ENCODE assay signal across 7 cellular contexts in the genomic region with DNA sequence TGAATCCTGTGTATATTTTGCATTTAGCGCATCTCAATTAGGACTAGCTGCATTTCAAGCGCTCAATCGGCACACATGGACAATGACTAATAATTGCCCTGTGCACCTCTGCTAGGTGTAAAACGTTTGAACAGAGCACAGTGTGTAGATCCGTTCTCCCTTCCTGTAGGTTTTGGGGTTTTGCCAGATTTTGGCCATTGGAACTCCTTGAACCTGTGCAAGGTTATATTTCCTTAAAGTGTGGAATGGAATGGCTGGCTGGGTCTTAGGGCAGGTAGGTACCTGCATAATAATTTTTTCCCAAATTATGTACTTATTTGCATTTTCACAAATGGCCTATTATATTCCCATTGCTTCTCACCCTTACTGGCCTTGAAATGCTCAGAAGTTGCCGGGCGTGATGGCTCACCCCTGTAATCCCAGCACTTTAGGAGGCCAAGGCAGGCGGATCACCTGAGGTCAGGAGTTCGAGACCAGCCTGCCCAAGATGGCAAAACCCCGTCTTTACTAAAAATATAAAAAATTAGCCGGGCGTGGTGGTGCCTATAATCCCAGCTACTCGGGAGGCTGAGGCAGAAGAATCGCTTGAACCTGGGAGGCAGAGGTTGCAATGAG. TPM values are rescaled to one million over a fixed set of nuclear protein-coding genes. Genes with fewer than 3 reads are reported as not detected.
DNase-seq lines count a peak whose midpoint lies in the region; ATAC-seq, FAIRE-seq and TF ChIP-seq lines count a peak whose summit lies in the region.

No MANE protein-coding gene starts in this region.

- no peaks in the 10 kb centered on the region for H3K36me3 Mint-ChIP-seq in endodermal cell (ENCODE audit: low read depth)

- no peak for TF ChIP-seq EP300 in ovary (IDR thresholded peaks at IDR 0.05)

- H3K4me3 Mint-ChIP-seq in endodermal cell, result no peak overlapping the region

- peak overlapping the region; percentile 84 for H3K27ac ChIP-seq in GM23248
- H3K27ac ChIP-seq in OCI-LY3 (ENCODE audit: low read length), result peak overlapping the region; percentile 89
- H3K27ac ChIP-seq in endodermal cell (ENCODE audit: low read depth, low read length), result no peak overlapping the region
- peak overlapping the region; percentile 33 to 84 for H3K27ac ChIP-seq in ovary

- H3K4me1 Mint-ChIP-seq in endodermal cell, result peaks cover 6% of the 10 kb centered on the region

- H3K27ac Mint-ChIP-seq in endodermal cell, result peak overlapping the region; percentile 100

- H3K79me2 ChIP-seq in GM23248 (ENCODE audit: insufficient read depth), result no peaks in the 10 kb centered on the region
- H3K79me2 ChIP-seq in OCI-LY3 (ENCODE audit: low read length), result no peaks in the 10 kb centered on the region

- intact Hi-C loops in ovary (cut with DNase I), result no loop called here

- no peaks in the 10 kb centered on the region for H3K36me3 ChIP-seq in GM23248 (ENCODE audit: low read depth)
- H3K36me3 ChIP-seq in OCI-LY3 (replicated peaks; ENCODE audit: low read depth, low read length), result no peaks in the 10 kb centered on the region
- no peaks in the 10 kb centered on the region for H3K36me3 ChIP-seq in endodermal cell (ENCODE audit: control insufficient read depth, insufficient read depth, low read length)
- H3K36me3 ChIP-seq in ovary, result no peaks in the 10 kb centered on the region

- H3K9ac ChIP-seq in GM23248, result no peak overlapping the region
- peak overlapping the region; percentile 44 for H3K9ac ChIP-seq in OCI-LY3 (ENCODE audit: low read length)
- no peak overlapping the region for H3K9ac ChIP-seq in endodermal cell (ENCODE audit: extremely low read depth, low read length, poor library complexity, severe bottlenecking)

- H3F3A ChIP-seq in GM23248 (ENCODE audit: insufficient read depth), result peaks cover 23% of the 10 kb centered on the region

- H3K27me3 Mint-ChIP-seq in endodermal cell (ENCODE audit: insufficient read depth), result no peaks in the 10 kb centered on the region

- H3K4me2 ChIP-seq in GM23248 (ENCODE audit: unreplicated experiment), result no peak overlapping the region
- H3K4me2 ChIP-seq in OCI-LY3 (ENCODE audit: low read length), result peak overlapping the region; percentile 76

- peaks cover 5% of the 10 kb centered on the region for H3K9me3 Mint-ChIP-seq in endodermal cell

- no peaks in the 10 kb centered on the region for H4K20me1 ChIP-seq in GM23248 (ENCODE audit: insufficient read depth)
- H4K20me1 ChIP-seq in OCI-LY3 (ENCODE audit: insufficient read depth, low read length), result no peaks in the 10 kb centered on the region

- H3K9me2 ChIP-seq in GM23248 (ENCODE audit: insufficient read depth), result no peaks in the 10 kb centered on the region

- WGBS in GM23248 (ENCODE audit: low coverage in 1 of 2, low lambda C conversion rate in 2 of 2, missing lambda C conversion rate in 2 of 2), 2 experiments, result 38 to 41% methylated on average over 14 of the region's 14 CpGs
- WGBS in endodermal cell (ENCODE audit: insufficient coverage in 1 of 2, insufficient read length in 1 of 2), 2 experiments, result 57 to 67% methylated on average over 7 to 14 of the region's 14 CpGs
- 45 to 58% (median 52%) methylated on average over 14 of the region's 14 CpGs for WGBS in ovary, 3 donors

- no peak for ATAC-seq in GM18861 (IDR thresholded peaks at IDR 0.05; ENCODE audit: unreplicated experiment)

- TF ChIP-seq POLR2A in ovary (IDR thresholded peaks at IDR 0.05) (no peak), GM12892 (IDR thresholded peaks at IDR 0.05; ENCODE audit: low read depth, low read length) (no peak; the same call in none of the 2 replicates)

- in situ Hi-C loops in GM23248 (cut with MboI), result no loop called here

- H3K4me3 ChIP-seq in GM23248 (0 out of 2 replicates have a peak overlapping the region, but pooled peaks have one; percentile 1), OCI-LY3 (ENCODE audit: low read length) (peak overlapping the region; percentile 63), endodermal cell (ENCODE audit: low read length) (no peak overlapping the region), ovary (peak overlapping the region; percentile 19)

- FAIRE-seq in GM12892 (lab: Jason Lieb, UNC), result no peak

- H2AFZ ChIP-seq in GM23248, result no peak overlapping the region
- H2AFZ ChIP-seq in OCI-LY3 (ENCODE audit: low read depth, low read length), result no peak overlapping the region

- H3K4me1 ChIP-seq in GM23248 (ENCODE audit: insufficient read depth), result peaks cover 5% of the 10 kb centered on the region; the same call in 1 of the 2 replicates
- peaks cover 17% of the 10 kb centered on the region for H3K4me1 ChIP-seq in OCI-LY3 (ENCODE audit: low read length)
- peaks cover 5% of the 10 kb centered on the region for H3K4me1 ChIP-seq in endodermal cell (ENCODE audit: control insufficient read depth, insufficient read depth, low read length)
- H3K4me1 ChIP-seq in ovary (ENCODE audit: insufficient read depth), result peaks cover 1% of the 10 kb centered on the region

- no peak for DNase-seq in GM23248
- DNase-seq in endodermal cell, result no peak
- DNase-seq in ovary, result peak in 1 of 5 donors; percentile 43
- no peak for DNase-seq in NCI-H2227 treated with DMSO at 0.1 percent for 48 hours (lab: John Stamatoyannopoulos, UW)
- DNase-seq in GM12892 (ENCODE audit: insufficient read length), result no peak

- TF ChIP-seq CTCF in OCI-LY3 (IDR thresholded peaks at IDR 0.05; ENCODE audit: low read depth, low read length), result no peak
- no peak for TF ChIP-seq CTCF in endodermal cell (conservative IDR thresholded peaks at IDR 0.05)
- TF ChIP-seq CTCF in ovary (IDR thresholded peaks at IDR 0.05), result no peak

- no peaks in the 10 kb centered on the region for H3K9me3 ChIP-seq in GM23248 (ENCODE audit: low read depth)
- H3K9me3 ChIP-seq in OCI-LY3 (ENCODE audit: insufficient read depth, low read length), result no peaks in the 10 kb centered on the region
- no peaks in the 10 kb centered on the region for H3K9me3 ChIP-seq in endodermal cell (ENCODE audit: control insufficient read depth, low read length)
- H3K9me3 ChIP-seq in ovary, result no peaks in the 10 kb centered on the region

- H3K27me3 ChIP-seq in GM23248 (replicated peaks; ENCODE audit: insufficient read depth) (no peaks in the 10 kb centered on the region), OCI-LY3 (ENCODE audit: low read depth, low read length) (peaks cover 12% of the 10 kb centered on the region), endodermal cell (ENCODE audit: control insufficient read depth, insufficient read depth, low read length, poor library complexity, severe bottlenecking) (no peaks in the 10 kb centered on the region), ovary (no peaks in the 10 kb centered on the region)

RNA-seq across cellular contexts. Expression of a gene that starts 0.8 kb away (rescaled TPM):
- not detected in 2 replicates for total RNA-seq in GM23248 (2014; rRNA removed; shearing (Covaris generic))
- polyA plus RNA-seq in GM23248 (2016; fragmentation: Nextera tagmentation; extraction: Ambion mirVana) (not detected in 2 replicates), ovary (not detected)
- total RNA-seq in endodermal cell (10 to 100 TPM in 1 of 2 donors, not detected in 1; 18.6 TPM), ovary (10 to 100 TPM in 5 of 7 donors, not detected in 2; 22.1 to 67.7 (median 29.6) TPM)
- polyA plus RNA-seq in endodermal cell (2013, experiment 1 of 2), result 18,487 TPM
- 28,205 TPM for polyA plus RNA-seq in endodermal cell (2013, experiment 2 of 2)
- polyA plus RNA-seq in GM12892 (2012; ENCODE audit: missing spikeins), result not detected

RNA-seq across cellular contexts. Expression of a gene that starts 9.4 kb away (rescaled TPM):
- not detected in 2 replicates for total RNA-seq in GM23248 (2014; rRNA removed; shearing (Covaris generic))
- polyA plus RNA-seq in GM23248 (2016; fragmentation: Nextera tagmentation; extraction: Ambion mirVana) (not detected in 2 replicates), ovary (not detected)
- total RNA-seq in endodermal cell (not detected), ovary (not detected)
- polyA plus RNA-seq in endodermal cell (2013, experiment 1 of 2), result 11,210 TPM
- polyA plus RNA-seq in endodermal cell (2013, experiment 2 of 2), result 16,814 TPM
- not detected for polyA plus RNA-seq in GM12892 (2012; ENCODE audit: missing spikeins)

RNA-seq across cellular contexts. Expression of a gene that starts 18.6 kb away (rescaled TPM):
- 3.8 and 5.6 TPM in 2 replicates for total RNA-seq in GM23248 (2014; rRNA removed; shearing (Covaris generic))
- polyA plus RNA-seq in GM23248 (2016; fragmentation: Nextera tagmentation; extraction: Ambion mirVana) (7.1 and 7.7 TPM in 2 replicates), ovary (10 to 100 TPM; 12.1 to 19.2 TPM)
- total RNA-seq in endodermal cell (10 to 100 TPM in 1 of 2 donors, 1 to 10 TPM in 1; 4.3 to 11.6 TPM), ovary (10 to 100 TPM in 5 of 7 donors, 1 to 10 TPM in 2; 8.8 to 20.2 (median 13.4) TPM)
- 12.7 TPM for polyA plus RNA-seq in endodermal cell (2013, experiment 1 of 2)
- 12.6 TPM for polyA plus RNA-seq in endodermal cell (2013, experiment 2 of 2)
- 15.1 TPM for polyA plus RNA-seq in GM12892 (2012; ENCODE audit: missing spikeins)
